ENCODE assay signal across 17 cellular contexts in the genomic region with DNA sequence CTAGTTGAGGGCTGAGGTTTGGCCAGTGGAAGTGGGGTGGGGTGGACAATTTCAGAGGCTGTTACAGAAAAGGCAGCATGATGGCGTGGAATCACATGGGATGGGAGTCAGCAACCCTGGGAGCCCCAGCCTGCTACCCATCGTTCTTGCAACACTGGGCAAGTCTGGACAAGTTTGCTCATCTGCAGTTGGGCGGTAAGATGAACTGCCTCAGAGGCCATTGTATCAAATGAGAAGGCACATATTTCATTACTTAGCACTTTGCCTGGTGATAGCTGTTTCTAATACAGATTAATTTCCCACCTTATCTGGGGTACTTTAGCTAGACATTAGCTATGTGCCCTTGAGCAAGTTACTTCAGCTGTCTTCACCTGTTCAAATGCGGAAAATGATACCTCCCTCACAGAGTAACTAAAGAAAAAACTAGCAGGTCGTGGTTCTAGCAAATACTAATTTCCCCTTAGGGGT.
DNase-seq lines count a peak whose midpoint lies in the region; TF ChIP-seq lines count a peak whose summit lies in the region.
"Had no signal": no experiment of that assay in that cellular context is flagged by ENCODE, and none has a peak within 500 bp of the region (broad histone marks: within the 10 kb centered on the region; RNA-seq: fewer than 3 reads in every experiment).

No MANE protein-coding gene starts in this region.

- no peaks in the 10 kb centered on the region for H3K36me3 ChIP-seq in WERI-Rb-1
- H3K36me3 ChIP-seq: ovary had no signal

- H3K27me3 ChIP-seq in WERI-Rb-1 (ENCODE audit: insufficient read depth, low read depth, severe bottlenecking): no peaks in the 10 kb centered on the region
- H3K27me3 ChIP-seq: ovary had no signal

- H3K9me3 ChIP-seq in WERI-Rb-1 (ENCODE audit: severe bottlenecking): no peaks in the 10 kb centered on the region
- H3K9me3 ChIP-seq: ovary had no signal

- peak; percentile 23 for DNase-seq in DMS 273 (lab: John Stamatoyannopoulos, UW; ENCODE audit: unreplicated experiment)
- no peak for DNase-seq in DMS 273 treated with DMSO at 0.1 percent for 48 hours (lab: John Stamatoyannopoulos, UW)
- DNase-seq in NCI-H1436 (lab: John Stamatoyannopoulos, UW): peak; percentile 29
- peak; percentile 29 for DNase-seq in WERI-Rb-1
- no peak for DNase-seq in mesothelial cell of epicardium (ENCODE audit: low spot score in 2 of 2, unreplicated experiment in 2 of 2)
- DNase-seq in activated CD8-positive, alpha-beta memory T cell treated with anti-CD3 and anti-CD28 coated beads for 24 hours: no peak
- DNase-seq in SIG-M5 (lab: John Stamatoyannopoulos, UW): no peak
- no peak for DNase-seq in dedifferentiated amniotic fluid mesenchymal stem cell (ENCODE audit: extremely low spot score)
- DNase-seq: CD8-positive, alpha-beta T cell; central memory CD4-positive, alpha-beta T cell; erythroblast; Karpas-422; ovary; SHP77 treated with DMSO at 0.1 percent for 48 hours had no signal

- H3K9me3 Mint-ChIP-seq in mesothelial cell of epicardium: no peaks in the 10 kb centered on the region
- H3K9me3 Mint-ChIP-seq: CD8-positive, alpha-beta T cell had no signal

- peaks cover 21% of the 10 kb centered on the region for H3K4me1 Mint-ChIP-seq in mesothelial cell of epicardium
- H3K4me1 Mint-ChIP-seq: activated naive CD4-positive, alpha-beta T cell treated with anti-CD3 and anti-CD28 coated beads, Interleukin-2, amount 50 U/mL, for 24 hours; memory B cell had no signal

- H3K36me3 Mint-ChIP-seq in mesothelial cell of epicardium: peaks cover 12% of the 10 kb centered on the region
- H3K36me3 Mint-ChIP-seq: activated naive CD4-positive, alpha-beta T cell treated with anti-CD3 and anti-CD28 coated beads, Interleukin-2, amount 50 U/mL, for 24 hours; CD8-positive, alpha-beta T cell; memory B cell had no signal

- H3K4me3 ChIP-seq in WERI-Rb-1 (ENCODE audit: low read depth, low read length): no peak overlapping the region
- H3K4me3 ChIP-seq: ovary had no signal

- H3K4me3 Mint-ChIP-seq in mesothelial cell of epicardium: no peak overlapping the region
- H3K4me3 Mint-ChIP-seq: activated naive CD4-positive, alpha-beta T cell treated with anti-CD3 and anti-CD28 coated beads, Interleukin-2, amount 50 U/mL, for 24 hours; CD8-positive, alpha-beta T cell; memory B cell had no signal

- TF ChIP-seq CTCF in WERI-Rb-1 (IDR thresholded peaks at IDR 0.05; ENCODE audit: low read depth, low read length) (no peak), mesothelial cell of epicardium (IDR thresholded peaks at IDR 0.05; ENCODE audit: unreplicated experiment) (no peak)

- H3K27ac ChIP-seq in WERI-Rb-1: 0 out of 2 replicates have a peak overlapping the region, but pooled peaks have one; percentile 14
- H3K27ac ChIP-seq: 22Rv1, ovary had no signal

- H3K27me3 Mint-ChIP-seq in mesothelial cell of epicardium (ENCODE audit: low read depth): no peaks in the 10 kb centered on the region
- H3K27me3 Mint-ChIP-seq: activated naive CD4-positive, alpha-beta T cell treated with anti-CD3 and anti-CD28 coated beads, Interleukin-2, amount 50 U/mL, for 24 hours had no signal

- H3K27ac Mint-ChIP-seq in mesothelial cell of epicardium: peak overlapping the region; percentile 66
- H3K27ac Mint-ChIP-seq: activated naive CD4-positive, alpha-beta T cell treated with anti-CD3 and anti-CD28 coated beads, Interleukin-2, amount 50 U/mL, for 24 hours; CD8-positive, alpha-beta T cell; memory B cell had no signal

Comparison
In these comparisons a context has a peak if more than half of its experiments do, and no peak if none do; other contexts are left out.
1. DNase-seq: peak in DMS 273 (single experiment), NCI-H1436 (single experiment) and WERI-Rb-1 (single experiment); none in DMS 273 treated with DMSO at 0.1 percent for 48 hours (single experiment), mesothelial cell of epicardium (0 of 2), activated CD8-positive, alpha-beta memory T cell treated with anti-CD3 and anti-CD28 coated beads for 24 hours (single experiment), SIG-M5 (single experiment) and dedifferentiated amniotic fluid mesenchymal stem cell (single experiment).